ENCODE assay signal across 33 cellular contexts in the genomic region with DNA sequence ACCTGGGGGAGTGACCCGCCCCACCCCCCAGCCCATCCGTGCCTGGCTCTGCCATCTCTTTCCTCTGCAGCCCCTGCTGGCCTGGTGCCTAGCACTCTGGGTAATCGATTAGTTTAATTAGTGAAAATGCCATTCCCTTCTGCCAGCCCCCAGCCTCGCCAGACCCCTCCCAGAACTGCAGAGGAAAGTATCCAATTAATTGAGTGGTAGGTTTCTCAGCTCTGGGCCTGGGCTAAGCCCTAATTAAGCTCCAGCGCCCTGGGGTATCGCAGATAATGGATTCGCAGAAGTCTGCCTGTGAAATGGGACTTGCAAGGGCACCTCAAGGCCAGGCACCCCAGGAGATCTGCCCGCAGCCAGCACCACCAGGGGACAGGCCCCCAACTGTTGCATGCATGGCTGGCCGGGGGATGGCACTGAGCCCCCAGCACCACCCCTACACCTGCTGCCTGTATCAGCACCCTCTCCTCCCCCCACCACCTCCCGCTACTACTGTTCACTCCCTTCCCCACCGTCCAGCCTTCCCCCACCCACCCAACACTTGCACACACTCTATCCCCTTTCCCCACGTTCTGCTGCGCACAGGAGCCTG. TPM values are rescaled to one million over a fixed set of nuclear protein-coding genes. Genes with fewer than 3 reads are reported as not detected.
"Had no signal": no experiment of that assay in that cellular context is flagged by ENCODE, and none has a peak within 500 bp of the region (broad histone marks: within the 10 kb centered on the region; RNA-seq: fewer than 3 reads in every experiment).

No MANE protein-coding gene starts in this region.

- H3K9me3 ChIP-seq: esophagus squamous epithelium, psoas muscle, sigmoid colon, stomach, suprapubic skin, tibial nerve had no signal

- H3K27ac Mint-ChIP-seq: activated CD4-positive, alpha-beta memory T cell treated with anti-CD3 and anti-CD28 coated beads for 36 hours; activated CD4-positive, alpha-beta T cell treated with anti-CD3 and anti-CD28 coated beads, Interleukin-2, amount 10 ng/mL, durations not matched to agents 24 days and 14 days; activated naive CD4-positive, alpha-beta T cell treated with anti-CD3 and anti-CD28 coated beads, Interleukin-2, amount 10 ng/mL, durations not matched to agents 7 days and 5 days; activated naive CD8-positive, alpha-beta T cell treated with anti-CD3 and anti-CD28 coated beads, Interleukin-2, amount 10 ng/mL, durations not matched to agents 7 days and 5 days; activated T-helper 1 cell treated with anti-CD3 and anti-CD28 coated beads, Interleukin-12 subunit alpha, Interleukin-12 subunit beta, Interleukin-2, Interleukin-4 antibody, amounts not matched to agents 30 ng/mL and 10 ng/mL and 1 ng/mL, durations not matched to agents 14 hours and 24 hours and 36 hours; naive B cell; nephron progenitor cell; stimulated activated effector memory CD8-positive, alpha-beta T cell treated with anti-CD3 and anti-CD28 coated beads, Interleukin-12 subunit alpha, Interleukin-12 subunit beta, amount 100 ng/mL, for 72 hours; T-helper 17 cell had no signal

- H3K4me1 Mint-ChIP-seq: activated naive CD8-positive, alpha-beta T cell treated with anti-CD3 and anti-CD28 coated beads, Interleukin-2, amount 10 ng/mL, durations not matched to agents 7 days and 5 days; naive B cell; nephron progenitor cell; stimulated activated effector memory CD8-positive, alpha-beta T cell treated with anti-CD3 and anti-CD28 coated beads, Interleukin-12 subunit alpha, Interleukin-12 subunit beta, amount 100 ng/mL, for 72 hours had no signal

- H3K9me3 Mint-ChIP-seq: activated CD4-positive, alpha-beta memory T cell treated with anti-CD3 and anti-CD28 coated beads for 36 hours; activated CD4-positive, alpha-beta T cell treated with anti-CD3 and anti-CD28 coated beads, Interleukin-2, amount 10 ng/mL, durations not matched to agents 24 days and 14 days; activated naive CD4-positive, alpha-beta T cell treated with anti-CD3 and anti-CD28 coated beads, Interleukin-2, amount 10 ng/mL, durations not matched to agents 7 days and 5 days; activated naive CD8-positive, alpha-beta T cell treated with anti-CD3 and anti-CD28 coated beads, Interleukin-2, amount 10 ng/mL, durations not matched to agents 7 days and 5 days; activated T-helper 1 cell treated with anti-CD3 and anti-CD28 coated beads, Interleukin-12 subunit alpha, Interleukin-12 subunit beta, Interleukin-2, Interleukin-4 antibody, amounts not matched to agents 30 ng/mL and 10 ng/mL and 1 ng/mL, durations not matched to agents 14 hours and 24 hours and 36 hours; naive B cell; nephron progenitor cell; stimulated activated effector memory CD8-positive, alpha-beta T cell treated with anti-CD3 and anti-CD28 coated beads, Interleukin-12 subunit alpha, Interleukin-12 subunit beta, amount 100 ng/mL, for 72 hours had no signal

- H3K36me3 ChIP-seq: brain microvascular endothelial cell, esophagus squamous epithelium, sigmoid colon, stomach, suprapubic skin, tibial nerve had no signal

- H3K79me2 ChIP-seq: parathyroid adenoma had no signal

- H3K36me3 Mint-ChIP-seq: activated CD4-positive, alpha-beta memory T cell treated with anti-CD3 and anti-CD28 coated beads for 36 hours; activated naive CD4-positive, alpha-beta T cell treated with anti-CD3 and anti-CD28 coated beads, Interleukin-2, amount 10 ng/mL, durations not matched to agents 7 days and 5 days; activated naive CD8-positive, alpha-beta T cell treated with anti-CD3 and anti-CD28 coated beads, Interleukin-2, amount 10 ng/mL, durations not matched to agents 7 days and 5 days; naive B cell; stimulated activated effector memory CD8-positive, alpha-beta T cell treated with anti-CD3 and anti-CD28 coated beads, Interleukin-12 subunit alpha, Interleukin-12 subunit beta, amount 100 ng/mL, for 72 hours had no signal

- H3K4me1 ChIP-seq: esophagus squamous epithelium, psoas muscle, sigmoid colon, stomach, suprapubic skin, tibial nerve had no signal

- H3K27me3 Mint-ChIP-seq: activated CD4-positive, alpha-beta memory T cell treated with anti-CD3 and anti-CD28 coated beads for 36 hours had no signal

- H3K4me3 ChIP-seq: esophagus squamous epithelium, psoas muscle, sigmoid colon, stomach, suprapubic skin, tibial nerve had no signal

- DNase-seq: activated CD4-positive, alpha-beta memory T cell treated with anti-CD3 and anti-CD28 coated beads for 36 hours; activated CD4-positive, alpha-beta T cell treated with anti-CD3 and anti-CD28 coated beads, Interleukin-2, amount 10 ng/mL, durations not matched to agents 24 days and 14 days; activated CD4-positive, CD25-positive, alpha-beta regulatory T cell treated with anti-CD3 and anti-CD28 coated beads, Interleukin-2, amount 50 U/mL, for 72 hours; activated CD8-positive, alpha-beta memory T cell treated with anti-CD3 and anti-CD28 coated beads, Interleukin-2, amount 50 U/mL, for 4 hours; activated effector memory CD4-positive, alpha-beta T cell treated with anti-CD3 and anti-CD28 coated beads, Interleukin-2, amount 50 U/mL, for 16 hours; activated naive CD4-positive, alpha-beta T cell treated with anti-CD3 and anti-CD28 coated beads, Interleukin-2, amount 10 ng/mL, durations not matched to agents 7 days and 5 days; activated naive CD8-positive, alpha-beta T cell treated with anti-CD3 and anti-CD28 coated beads, Interleukin-2, amount 10 ng/mL, durations not matched to agents 7 days and 5 days; activated T-cell treated with anti-CD3 and anti-CD28 coated beads, Interleukin-2, amount 50 U/mL, for 1 hour; brain microvascular endothelial cell; esophagus squamous epithelium; foreskin melanocyte; left ventricle myocardium superior; naive B cell; nephron progenitor cell; psoas muscle; sigmoid colon; small intestine; stimulated activated CD4-positive, alpha-beta T cell treated with anti-CD3 and anti-CD28 coated beads, Interleukin-4, amount 100 ng/mL, for 24 hours; stomach; T-helper 17 cell; T1000 had no signal

- ATAC-seq: left ventricle myocardium superior; psoas muscle; stimulated activated effector memory CD8-positive, alpha-beta T cell treated with anti-CD3 and anti-CD28 coated beads, Interleukin-12 subunit alpha, Interleukin-12 subunit beta, amount 100 ng/mL, for 72 hours; T-helper 17 cell had no signal

- H3K4me3 Mint-ChIP-seq: activated CD4-positive, alpha-beta memory T cell treated with anti-CD3 and anti-CD28 coated beads for 36 hours; activated CD4-positive, alpha-beta T cell treated with anti-CD3 and anti-CD28 coated beads, Interleukin-2, amount 10 ng/mL, durations not matched to agents 24 days and 14 days; activated naive CD4-positive, alpha-beta T cell treated with anti-CD3 and anti-CD28 coated beads, Interleukin-2, amount 10 ng/mL, durations not matched to agents 7 days and 5 days; activated naive CD8-positive, alpha-beta T cell treated with anti-CD3 and anti-CD28 coated beads, Interleukin-2, amount 10 ng/mL, durations not matched to agents 7 days and 5 days; activated T-helper 1 cell treated with anti-CD3 and anti-CD28 coated beads, Interleukin-12 subunit alpha, Interleukin-12 subunit beta, Interleukin-2, Interleukin-4 antibody, amounts not matched to agents 30 ng/mL and 10 ng/mL and 1 ng/mL, durations not matched to agents 14 hours and 24 hours and 36 hours; naive B cell; nephron progenitor cell; stimulated activated effector memory CD8-positive, alpha-beta T cell treated with anti-CD3 and anti-CD28 coated beads, Interleukin-12 subunit alpha, Interleukin-12 subunit beta, amount 100 ng/mL, for 72 hours; T-helper 17 cell had no signal

- H3K9ac ChIP-seq: parathyroid adenoma had no signal

- H3K27me3 ChIP-seq: brain microvascular endothelial cell had no signal

- H3K27ac ChIP-seq: brain microvascular endothelial cell, epithelial cell of prostate, esophagus squamous epithelium, parathyroid adenoma, psoas muscle, sigmoid colon, stomach, suprapubic skin, tibial nerve had no signal

- H2AFZ ChIP-seq: parathyroid adenoma had no signal

RNA-seq across cellular contexts. Expression of a gene that starts 19.7 kb away (rescaled TPM):
- total RNA-seq: activated CD4-positive, alpha-beta memory T cell treated with anti-CD3 and anti-CD28 coated beads for 36 hours; activated CD4-positive, alpha-beta T cell treated with anti-CD3 and anti-CD28 coated beads, Interleukin-2, amount 10 ng/mL, durations not matched to agents 24 days and 14 days; activated CD8-positive, alpha-beta memory T cell treated with anti-CD3 and anti-CD28 coated beads for 36 hours; activated naive CD8-positive, alpha-beta T cell treated with anti-CD3 and anti-CD28 coated beads, Interleukin-2, amount 10 ng/mL, durations not matched to agents 7 days and 5 days; activated T-helper 1 cell treated with anti-CD3 and anti-CD28 coated beads, Interleukin-12 subunit alpha, Interleukin-12 subunit beta, Interleukin-2, Interleukin-4 antibody, amounts not matched to agents 30 ng/mL and 10 ng/mL and 1 ng/mL, durations not matched to agents 14 hours and 24 hours and 36 hours; astrocyte; cardiac septum; chondrocyte; esophagus squamous epithelium; left ventricle myocardium superior; lung microvascular endothelial cell; psoas muscle; sigmoid colon; stomach; suprapubic skin; T-helper 17 cell; tibial nerve; urinary bladder had no signal
- polyA plus RNA-seq: psoas muscle, small intestine, stomach, urinary bladder had no signal

RNA-seq across cellular contexts. Expression of a gene that starts 40.9 kb away (rescaled TPM):
- total RNA-seq: activated CD4-positive, alpha-beta memory T cell treated with anti-CD3 and anti-CD28 coated beads for 36 hours; activated CD4-positive, alpha-beta T cell treated with anti-CD3 and anti-CD28 coated beads, Interleukin-2, amount 10 ng/mL, durations not matched to agents 24 days and 14 days; activated CD8-positive, alpha-beta memory T cell treated with anti-CD3 and anti-CD28 coated beads for 36 hours; activated naive CD8-positive, alpha-beta T cell treated with anti-CD3 and anti-CD28 coated beads, Interleukin-2, amount 10 ng/mL, durations not matched to agents 7 days and 5 days; activated T-helper 1 cell treated with anti-CD3 and anti-CD28 coated beads, Interleukin-12 subunit alpha, Interleukin-12 subunit beta, Interleukin-2, Interleukin-4 antibody, amounts not matched to agents 30 ng/mL and 10 ng/mL and 1 ng/mL, durations not matched to agents 14 hours and 24 hours and 36 hours; cardiac septum; chondrocyte; esophagus squamous epithelium; left ventricle myocardium superior; lung microvascular endothelial cell; stomach; T-helper 17 cell; tibial nerve had no signal
- polyA plus RNA-seq: sigmoid colon, stomach had no signal
